Comparison of ENCODE assay signal across 2 cellular contexts in genomic region chr19:14412436-14413071, GRCh38.
TF ChIP-seq lines count a peak whose summit lies in the region.

No MANE protein-coding gene starts in this region.

TF ChIP-seq in HEK293, 187 proteins besides CTCF, POLR2A, EP300 and RAD21:
- TF ChIP-seq ZNF248 (tag by site-specific recombination; IDR thresholded peaks at IDR 0.05) = no peak
- no peak for TF ChIP-seq ZNF10 (tag by site-specific recombination; IDR thresholded peaks at IDR 0.05)
- no peak for TF ChIP-seq EGR2 (tag by site-specific recombination; IDR thresholded peaks at IDR 0.05; ENCODE audit: low read depth)
- no peak for TF ChIP-seq ZBTB20 (tag by site-specific recombination; IDR thresholded peaks at IDR 0.05)
- 0 out of 2 replicates have a peak, but pooled peaks have one; percentile 26 for TF ChIP-seq ZNF600 (tag by site-specific recombination; IDR thresholded peaks at IDR 0.05)
- TF ChIP-seq ZFHX2 (tag by site-specific recombination; conservative IDR thresholded peaks at IDR 0.05) = 0 out of 2 replicates have a peak, but pooled peaks have one; percentile 6

TF ChIP-seq in K562, 482 proteins besides CTCF, POLR2A, EP300 and RAD21:
- TF ChIP-seq TCF7 (IDR thresholded peaks at IDR 0.05; ENCODE audit: borderline replicate concordance) = no peak
- TF ChIP-seq, protein P1, sequence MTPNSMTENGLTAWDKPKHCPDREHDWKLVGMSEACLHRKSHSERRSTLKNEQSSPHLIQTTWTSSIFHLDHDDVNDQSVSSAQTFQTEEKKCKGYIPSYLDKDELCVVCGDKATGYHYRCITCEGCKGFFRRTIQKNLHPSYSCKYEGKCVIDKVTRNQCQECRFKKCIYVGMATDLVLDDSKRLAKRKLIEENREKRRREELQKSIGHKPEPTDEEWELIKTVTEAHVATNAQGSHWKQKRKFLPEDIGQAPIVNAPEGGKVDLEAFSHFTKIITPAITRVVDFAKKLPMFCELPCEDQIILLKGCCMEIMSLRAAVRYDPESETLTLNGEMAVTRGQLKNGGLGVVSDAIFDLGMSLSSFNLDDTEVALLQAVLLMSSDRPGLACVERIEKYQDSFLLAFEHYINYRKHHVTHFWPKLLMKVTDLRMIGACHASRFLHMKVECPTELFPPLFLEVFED (CRISPR knock-in tag; conservative IDR thresholded peaks at IDR 0.05) = no peak
- TF ChIP-seq MED1 (CRISPR knock-in tag; IDR thresholded peaks at IDR 0.05; ENCODE audit: borderline replicate concordance) = 0 out of 2 replicates have a peak, but pooled peaks have one; percentile 69
- no peak for TF ChIP-seq ZNF134 (CRISPR knock-in tag; conservative IDR thresholded peaks at IDR 0.05)
- no peak for TF ChIP-seq RB1 (IDR thresholded peaks at IDR 0.05; ENCODE audit: low read depth)
- TF ChIP-seq RBFOX2 (IDR thresholded peaks at IDR 0.05; ENCODE audit: low read depth, low read length) = peak; percentile 74
- no peak for TF ChIP-seq ZNF655 (CRISPR knock-in tag; IDR thresholded peaks at IDR 0.05)
- TF ChIP-seq ZBTB2 (IDR thresholded peaks at IDR 0.05) = no peak
- TF ChIP-seq POLR2G (IDR thresholded peaks at IDR 0.05; ENCODE audit: low read depth, low read length) = peak; percentile 71; the same call in 1 of the 2 replicates
- TF ChIP-seq, protein P2, sequence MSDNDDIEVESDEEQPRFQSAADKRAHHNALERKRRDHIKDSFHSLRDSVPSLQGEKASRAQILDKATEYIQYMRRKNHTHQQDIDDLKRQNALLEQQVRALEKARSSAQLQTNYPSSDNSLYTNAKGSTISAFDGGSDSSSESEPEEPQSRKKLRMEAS (CRISPR knock-in tag; IDR thresholded peaks at IDR 0.05) = no peak
- TF ChIP-seq SRSF1 (IDR thresholded peaks at IDR 0.05; ENCODE audit: low read depth, low read length) = 0 out of 2 replicates have a peak, but pooled peaks have one; percentile 46
- TF ChIP-seq, protein P3, sequence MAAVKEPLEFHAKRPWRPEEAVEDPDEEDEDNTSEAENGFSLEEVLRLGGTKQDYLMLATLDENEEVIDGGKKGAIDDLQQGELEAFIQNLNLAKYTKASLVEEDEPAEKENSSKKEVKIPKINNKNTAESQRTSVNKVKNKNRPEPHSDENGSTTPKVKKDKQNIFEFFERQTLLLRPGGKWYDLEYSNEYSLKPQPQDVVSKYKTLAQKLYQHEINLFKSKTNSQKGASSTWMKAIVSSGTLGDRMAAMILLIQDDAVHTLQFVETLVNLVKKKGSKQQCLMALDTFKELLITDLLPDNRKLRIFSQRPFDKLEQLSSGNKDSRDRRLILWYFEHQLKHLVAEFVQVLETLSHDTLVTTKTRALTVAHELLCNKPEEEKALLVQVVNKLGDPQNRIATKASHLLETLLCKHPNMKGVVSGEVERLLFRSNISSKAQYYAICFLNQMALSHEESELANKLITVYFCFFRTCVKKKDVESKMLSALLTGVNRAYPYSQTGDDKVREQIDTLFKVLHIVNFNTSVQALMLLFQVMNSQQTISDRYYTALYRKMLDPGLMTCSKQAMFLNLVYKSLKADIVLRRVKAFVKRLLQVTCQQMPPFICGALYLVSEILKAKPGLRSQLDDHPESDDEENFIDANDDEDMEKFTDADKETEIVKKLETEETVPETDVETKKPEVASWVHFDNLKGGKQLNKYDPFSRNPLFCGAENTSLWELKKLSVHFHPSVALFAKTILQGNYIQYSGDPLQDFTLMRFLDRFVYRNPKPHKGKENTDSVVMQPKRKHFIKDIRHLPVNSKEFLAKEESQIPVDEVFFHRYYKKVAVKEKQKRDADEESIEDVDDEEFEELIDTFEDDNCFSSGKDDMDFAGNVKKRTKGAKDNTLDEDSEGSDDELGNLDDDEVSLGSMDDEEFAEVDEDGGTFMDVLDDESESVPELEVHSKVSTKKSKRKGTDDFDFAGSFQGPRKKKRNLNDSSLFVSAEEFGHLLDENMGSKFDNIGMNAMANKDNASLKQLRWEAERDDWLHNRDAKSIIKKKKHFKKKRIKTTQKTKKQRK (IDR thresholded peaks at IDR 0.05; ENCODE audit: borderline replicate concordance, low read depth, low read length) = no peak
- TF ChIP-seq ZNF717 (CRISPR knock-in tag; IDR thresholded peaks at IDR 0.05) = no peak
- no peak for TF ChIP-seq PHB (CRISPR knock-in tag; IDR thresholded peaks at IDR 0.05)
- TF ChIP-seq RBBP5 (IDR thresholded peaks at IDR 0.05; ENCODE audit: borderline replicate concordance, insufficient read depth, low read length, poor library complexity, severe bottlenecking) = no peak
- TF ChIP-seq ZNF124 (CRISPR knock-in tag; IDR thresholded peaks at IDR 0.05) = no peak
- TF ChIP-seq CHD4 (IDR thresholded peaks at IDR 0.05; ENCODE audit: insufficient read depth, insufficient replicate concordance, low read depth, low read length, poor library complexity, severe bottlenecking) = no peak
- TF ChIP-seq DEAF1 (CRISPR knock-in tag; IDR thresholded peaks at IDR 0.05) = no peak
- no peak for TF ChIP-seq SMAD1 (IDR thresholded peaks at IDR 0.05; ENCODE audit: low read depth, low read length, partially characterized antibody)
- TF ChIP-seq TEAD2 (tag; IDR thresholded peaks at IDR 0.05) = no peak
- no peak for TF ChIP-seq ZNF143 (CRISPR knock-in tag; IDR thresholded peaks at IDR 0.05)
- TF ChIP-seq NFIC (IDR thresholded peaks at IDR 0.05) = no peak
- TF ChIP-seq KAT7 (CRISPR knock-in tag; IDR thresholded peaks at IDR 0.05; ENCODE audit: borderline replicate concordance) = no peak
- peak; percentile 89 for TF ChIP-seq RBM22 (IDR thresholded peaks at IDR 0.05; ENCODE audit: low read depth, low read length, poor library complexity, severe bottlenecking)
- TF ChIP-seq E2F4 (CRISPR knock-in tag; IDR thresholded peaks at IDR 0.05; ENCODE audit: low read depth) = 0 out of 2 replicates have a peak, but pooled peaks have one; percentile 20
- no peak for TF ChIP-seq GABPB1 (CRISPR knock-in tag; IDR thresholded peaks at IDR 0.05)
- TF ChIP-seq ETV6 (IDR thresholded peaks at IDR 0.05; ENCODE audit: borderline replicate concordance in 1 of 2, low read depth in 2 of 2, low read length in 1 of 2) = no peak
- TF ChIP-seq ETV6 (CRISPR knock-in tag; IDR thresholded peaks at IDR 0.05; ENCODE audit: borderline replicate concordance) = 0 out of 2 replicates have a peak, but pooled peaks have one; percentile 24
- TF ChIP-seq MAFK (IDR thresholded peaks at IDR 0.05; ENCODE audit: low read length) = no peak
TF ChIP-seq in K562: peak in this region for 7.
